Comparison of ENCODE assay signal across 7 cellular contexts in the genomic region with DNA sequence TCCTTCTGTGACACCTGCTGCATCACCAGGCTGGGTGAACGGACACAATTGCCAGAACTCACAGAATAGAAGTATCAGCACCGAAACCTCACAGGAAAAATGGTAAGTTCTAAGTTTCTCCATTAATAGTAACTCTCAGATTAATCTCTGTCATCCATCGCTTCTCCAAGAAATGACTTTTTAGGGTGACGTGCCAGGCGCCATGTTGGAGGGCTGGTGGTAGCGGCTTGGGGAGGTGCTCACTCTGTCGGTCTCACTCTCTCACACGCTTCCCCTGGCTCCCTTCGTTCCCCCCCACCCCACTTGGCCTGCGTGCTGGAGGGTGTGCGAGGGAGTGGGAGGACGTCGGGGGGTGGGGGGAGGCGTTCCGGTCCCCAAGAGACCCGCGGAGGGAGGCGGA.
DNase-seq lines count a peak whose midpoint lies in the region; ATAC-seq and TF ChIP-seq lines count a peak whose summit lies in the region.
"Not testable (repeated sequence)": the region's sequence is repeated elsewhere in the genome, so short reads cannot be mapped to it uniquely, and the experiment has no call there.

No MANE protein-coding gene starts in this region.

- TF ChIP-seq CTCF in neural crest cell (conservative IDR thresholded peaks at IDR 0.05); osteocyte (IDR thresholded peaks at IDR 0.05); upper lobe of right lung (IDR thresholded peaks at IDR 0.05): not testable (repeated sequence)

- H3K9me3 ChIP-seq in BLaER1 = peaks cover 38% of the 10 kb centered on the region
- H3K9me3 ChIP-seq in upper lobe of right lung = not testable (repeated sequence)

- intact Hi-C loops in posterior vena cava (cut with DNase I); upper lobe of right lung (cut with DNase I): not testable (repeated sequence)

- H3K27ac Mint-ChIP-seq in neural crest cell (ENCODE audit: unreplicated experiment) = peak overlapping the region; percentile 6
- H3K27ac Mint-ChIP-seq in osteocyte (ENCODE audit: unreplicated experiment) = not testable (repeated sequence)

- DNase-seq in left lobe of liver (ENCODE audit: low spot score) (peak; percentile 11), mesenteric fat pad (ENCODE audit: low spot score) (peak; percentile 85), osteocyte (ENCODE audit: extremely low spot score, unreplicated experiment) (peak; percentile 53), posterior vena cava (ENCODE audit: low spot score) (peak; percentile 48), upper lobe of right lung (peak; percentile 34)
- DNase-seq in neural crest cell (ENCODE audit: low read depth, low spot score) = not testable (repeated sequence)

- not testable (repeated sequence) for H3K9ac ChIP-seq in BLaER1

- not testable (repeated sequence) for H3K27me3 ChIP-seq in BLaER1, upper lobe of right lung

- peak overlapping the region; percentile 44 for H3K4me2 ChIP-seq in BLaER1

- not testable (repeated sequence) for H3K4me3 Mint-ChIP-seq in neural crest cell; osteocyte (ENCODE audit: unreplicated experiment)

- H4K20me1 ChIP-seq in BLaER1 = not testable (repeated sequence)

- H3K4me1 ChIP-seq in BLaER1 = peaks cover 38% of the 10 kb centered on the region
- not testable (repeated sequence) for H3K4me1 ChIP-seq in upper lobe of right lung

- not testable (repeated sequence) for H3K36me3 ChIP-seq in BLaER1, upper lobe of right lung

- not testable (repeated sequence) for H3K36me3 Mint-ChIP-seq in neural crest cell (ENCODE audit: low read depth); osteocyte (ENCODE audit: unreplicated experiment)

- H3K9me3 Mint-ChIP-seq in neural crest cell; osteocyte (ENCODE audit: unreplicated experiment): not testable (repeated sequence)

- not testable (repeated sequence) for ATAC-seq in left lobe of liver, upper lobe of right lung

- H3K4me3 ChIP-seq in BLaER1, upper lobe of right lung: not testable (repeated sequence)

- H3K4me1 Mint-ChIP-seq in neural crest cell; osteocyte (ENCODE audit: unreplicated experiment): not testable (repeated sequence)

- not testable (repeated sequence) for H3K27ac ChIP-seq in BLaER1, upper lobe of right lung

- peaks cover 16% of the 10 kb centered on the region for H3K27me3 Mint-ChIP-seq in neural crest cell (ENCODE audit: low read depth)
- H3K27me3 Mint-ChIP-seq in osteocyte (ENCODE audit: unreplicated experiment) = peaks cover 36% of the 10 kb centered on the region
